8 cellular contexts compared by ENCODE assay signal in genomic region chr13:32315255-32316029, GRCh38.
A peak's percentile ranks its signal among the peaks of the same experiment; 100 is the strongest.
DNase-seq lines count a peak whose midpoint lies in the region; ATAC-seq and TF ChIP-seq lines count a peak whose summit lies in the region.

Gene BRCA2 (plus strand): TSS chr13:32315508. CDS start chr13:32316461, 953 bp downstream.
A gene with protein sequence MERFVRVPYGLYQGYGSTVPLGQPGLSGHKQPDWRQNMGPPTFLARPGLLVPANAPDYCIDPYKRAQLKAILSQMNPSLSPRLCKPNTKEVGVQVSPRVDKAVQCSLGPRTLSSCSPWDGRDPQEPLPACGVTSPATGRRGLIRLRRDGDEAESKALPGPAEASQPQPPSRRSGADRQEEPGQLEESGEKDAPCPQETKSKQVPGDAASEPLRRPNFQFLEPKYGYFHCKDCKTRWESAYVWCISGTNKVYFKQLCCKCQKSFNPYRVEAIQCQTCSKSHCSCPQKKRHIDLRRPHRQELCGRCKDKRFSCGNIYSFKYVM (minus strand): TSS chr13:32315363. CDS start chr13:32311925, 3,438 bp downstream.

- DNase-seq in NCI-H1930 (lab: John Stamatoyannopoulos, UW) (peak; percentile 88 to 93), T-helper 9 cell (peak; percentile 78), astrocyte of the cerebellum (ENCODE audit: low read depth) (peak; percentile 66), hippocampal formation (lab: John Stamatoyannopoulos, UW) (peak; percentile 45 to 77), retina (peak; percentile 96), cerebellar nuclear complex (lab: John Stamatoyannopoulos, UW) (no peak)

- in situ Hi-C loops in astrocyte of the cerebellum (cut with HindIII; ENCODE audit: low sequenced_read_pairs) = no loop called here

- no peak for TF ChIP-seq CTCF in astrocyte of the cerebellum (IDR thresholded peaks at IDR 0.05; ENCODE audit: low read depth, low read length, missing control alignments)

- ATAC-seq in GM18505 (IDR thresholded peaks at IDR 0.05; ENCODE audit: unreplicated experiment) (peak; percentile 95), HG02870 (IDR thresholded peaks at IDR 0.05; ENCODE audit: unreplicated experiment) (peak; percentile 84)

- peak within 1 kb of the TSS; percentile 69 for H3K4me3 ChIP-seq in astrocyte of the cerebellum (ENCODE audit: low read depth, low read length)

- TF ChIP-seq POLR2A in GM18505 (IDR thresholded peaks at IDR 0.05; ENCODE audit: borderline replicate concordance, extremely low read depth, insufficient read depth, insufficient read length) = peak; percentile 95

Comparison
In these comparisons a context has a peak if more than half of its experiments do, and no peak if none do; other contexts are left out.
1. DNase-seq: peak in NCI-H1930 (2 of 2), T-helper 9 cell (single experiment), astrocyte of the cerebellum (single experiment), hippocampal formation (2 of 2) and retina (single experiment); none in cerebellar nuclear complex (0 of 2).